Comparison of ENCODE assay signal across 9 cellular contexts in genomic region chr7:38232475-38233366, GRCh38. TPM values are rescaled to one million over a fixed set of nuclear protein-coding genes. Genes with fewer than 3 reads are reported as not detected.
DNase-seq lines count a peak whose midpoint lies in the region; ATAC-seq, FAIRE-seq and TF ChIP-seq lines count a peak whose summit lies in the region.
"Had no signal": no experiment of that assay in that cellular context is flagged by ENCODE, and none has a peak within 500 bp of the region (broad histone marks: within the 10 kb centered on the region; RNA-seq: fewer than 3 reads in every experiment).

No MANE protein-coding gene starts in this region.

- H3K9me3 ChIP-seq in pancreas: no peaks in the 10 kb centered on the region
- H3K9me3 ChIP-seq: gastrocnemius medialis had no signal

- intact Hi-C loops in pancreas (cut with DNase I): no loop called here

- H3K27ac ChIP-seq in pancreas: no peak overlapping the region
- H3K27ac ChIP-seq: gastrocnemius medialis had no signal

- ATAC-seq in HG02798 (IDR thresholded peaks at IDR 0.05; ENCODE audit: poor library complexity, unreplicated experiment): peak; percentile 88
- peak in 3 of 4 donors; percentile 34 to 57 (median 47) for ATAC-seq in pancreas
- no peak for ATAC-seq in HG02970 (IDR thresholded peaks at IDR 0.05; ENCODE audit: low FRiP score, unreplicated experiment)
- ATAC-seq: gastrocnemius medialis had no signal

- no peak for FAIRE-seq in pancreas (lab: Jason Lieb, UNC)

- no peaks in the 10 kb centered on the region for H3K27me3 ChIP-seq in pancreas
- H3K27me3 ChIP-seq: gastrocnemius medialis had no signal

- peak; percentile 23 for TF ChIP-seq CTCF in GM13976 (IDR thresholded peaks at IDR 0.05; ENCODE audit: borderline replicate concordance, control extremely low read depth, extremely low read depth, insufficient read depth, missing control alignments)
- no peak for TF ChIP-seq CTCF in pancreas (IDR thresholded peaks at IDR 0.05)

- H3K4me1 ChIP-seq in pancreas: no peaks in the 10 kb centered on the region
- H3K4me1 ChIP-seq: gastrocnemius medialis had no signal

- peaks cover 0 to 13% (median 5%) of the 10 kb centered on the region in 3 donors for H3K36me3 ChIP-seq in pancreas

- 82 to 86% methylated on average over 11 of the region's 11 CpGs for WGBS in pancreas, 2 donors

- H3K4me3 ChIP-seq in pancreas: no peak overlapping the region
- H3K4me3 ChIP-seq: gastrocnemius medialis had no signal

- DNase-seq in GM13976 (ENCODE audit: low spot score) (peak; percentile 68), SIG-M5 (lab: John Stamatoyannopoulos, UW) (peak; percentile 66), activated gamma-delta T cell (lab: John Stamatoyannopoulos, UW) (peak; percentile 30), pancreas (no peak), NCI-H1694 (lab: John Stamatoyannopoulos, UW) (no peak), SHP77 (lab: John Stamatoyannopoulos, UW) (no peak)

- in situ Hi-C loops in GM13976 (cut with MboI; ENCODE audit: low sequenced_read_pairs, unreplicated experiment): no loop called here

RNA-seq across cellular contexts. Expression of gene STARD3NL, which starts 54.7 kb away (rescaled TPM):
- total RNA-seq in pancreas: 10 to 100 TPM in 3 of 6 donors, 1 to 10 TPM in 3; 7.2 to 17.1 (median 10.8) TPM
- polyA plus RNA-seq in pancreas: 10 to 100 TPM in 1 of 2 donors, 1 to 10 TPM in 1; 8.4 to 23.1 TPM

Comparison
In these comparisons a context has a peak if more than half of its experiments do, and no peak if none do; other contexts are left out.
1. DNase-seq: peak in GM13976 (single experiment), SIG-M5 (single experiment) and activated gamma-delta T cell (single experiment); none in pancreas (0 of 6), NCI-H1694 (single experiment) and SHP77 (0 of 2).